In genomic region chr14:52729585-52729924, GRCh38 we compare ENCODE assay signal across 8 cellular contexts. TPM values are rescaled to one million over a fixed set of nuclear protein-coding genes. Genes with fewer than 3 reads are reported as not detected.
DNase-seq lines count a peak whose midpoint lies in the region; ATAC-seq and TF ChIP-seq lines count a peak whose summit lies in the region.

No MANE protein-coding gene starts in this region.

- no peaks in the 10 kb centered on the region for H3K9me3 Mint-ChIP-seq in activated naive CD4-positive, alpha-beta T cell treated with anti-CD3 and anti-CD28 coated beads, Interleukin-2, amount 50 U/mL, for 72 hours

- no peak for ATAC-seq in SK-N-SH treated with all-trans-retinoic acid at 6 μM for 48 hours
- ATAC-seq in activated naive CD4-positive, alpha-beta T cell treated with anti-CD3 and anti-CD28 coated beads, Interleukin-2, amount 50 U/mL, for 72 hours, result no peak

- peak overlapping the region; percentile 64; the same call in 1 of the 2 replicates for H3K4me2 ChIP-seq in SK-N-SH

- POLR2A ChIA-PET in SK-N-SH (lab: Yijun Ruan, JAX), result interaction anchor here (1.0 to 1.4 kb wide), 2 partner anchors 62 to 177 kb away, joined by 3 read pairs; partner anchors contain the start of genes GNPNAT1, GPR137C and TXNDC16

- TF ChIP-seq CTCF in SK-N-SH (IDR thresholded peaks at IDR 0.05), result no peak

- TF ChIP-seq RAD21 in SK-N-SH (IDR thresholded peaks at IDR 0.05; ENCODE audit: low read length), result no peak

- peaks cover 26 to 39% of the 10 kb centered on the region in 2 donors for H3K36me3 Mint-ChIP-seq in activated naive CD4-positive, alpha-beta T cell treated with anti-CD3 and anti-CD28 coated beads, Interleukin-2, amount 50 U/mL, for 72 hours

- H3K9me2 ChIP-seq in SK-N-SH, result no peaks in the 10 kb centered on the region

- H3K9ac ChIP-seq in SK-N-SH (peak overlapping the region; percentile 17; the same call in 1 of the 2 replicates), iPS-18a (ENCODE audit: low read length) (peak overlapping the region; percentile 44), subcutaneous abdominal adipose tissue (ENCODE audit: low read length in 5 of 5) (peak overlapping the region in 2 of 5 donors; percentile 48 to 66)

- CTCF ChIA-PET in SK-N-SH (lab: Yijun Ruan, JAX), result interaction anchor here (0.8 kb wide), 1 partner anchor 221 kb away, joined by 3 read pairs; the partner anchor contains the start of gene FERMT2

- H4K20me1 ChIP-seq in SK-N-SH (ENCODE audit: insufficient read depth), result no peaks in the 10 kb centered on the region

- peaks cover 34 to 45% of the 10 kb centered on the region in 2 experiments for H3K36me3 ChIP-seq in SK-N-SH (replicated peaks in 1 of 2; ENCODE audit: control insufficient read depth in 1 of 2, insufficient read depth in 2 of 2, low read length in 1 of 2)
- H3K36me3 ChIP-seq in iPS-18a (ENCODE audit: control insufficient read depth, low read depth, low read length), result peaks cover 27% of the 10 kb centered on the region
- H3K36me3 ChIP-seq in subcutaneous abdominal adipose tissue (ENCODE audit: control insufficient read depth in 5 of 5, insufficient read depth in 5 of 5, low read length in 5 of 5), result peaks cover 9 to 41% (median 22%) of the 10 kb centered on the region in 5 donors

- H3K4me3 ChIP-seq in SK-N-SH (ENCODE audit: low read depth in 2 of 2, low read length in 1 of 2), result peak overlapping the region; percentile 31 to 91
- peak overlapping the region; percentile 47 for H3K4me3 ChIP-seq in iPS-18a (ENCODE audit: low read length)
- H3K4me3 ChIP-seq in subcutaneous abdominal adipose tissue (ENCODE audit: low read depth in 1 of 5, low read length in 5 of 5), result peak overlapping the region; percentile 38 to 57 (median 50)

- H3K27ac Mint-ChIP-seq in activated naive CD4-positive, alpha-beta T cell treated with anti-CD3 and anti-CD28 coated beads, Interleukin-2, amount 50 U/mL, for 72 hours, result peak overlapping the region; percentile 45 to 96

- no peaks in the 10 kb centered on the region for H3K27me3 ChIP-seq in SK-N-SH (ENCODE audit: insufficient read depth)
- no peaks in the 10 kb centered on the region for H3K27me3 ChIP-seq in iPS-18a (ENCODE audit: control insufficient read depth, insufficient read depth, low read length)
- H3K27me3 ChIP-seq in subcutaneous abdominal adipose tissue (ENCODE audit: control insufficient read depth in 5 of 5, insufficient read depth in 4 of 5, low read length in 5 of 5), result no peaks in the 10 kb centered on the region

- H3K27ac ChIP-seq in SK-N-SH (ENCODE audit: low read depth in 2 of 2, low read length in 1 of 2) (peak overlapping the region; percentile 59 to 67; a peak in 2 of 4 replicates), iPS-18a (ENCODE audit: low read length) (no peak overlapping the region), subcutaneous abdominal adipose tissue (ENCODE audit: low read depth, low read length) (peak overlapping the region; percentile 44)

- TF ChIP-seq EP300 in SK-N-SH (IDR thresholded peaks at IDR 0.05; ENCODE audit: borderline replicate concordance in 1 of 2, low read depth in 1 of 2, low read length in 1 of 2), result no peak

- H2AFZ ChIP-seq in SK-N-SH (ENCODE audit: low read depth), result peak overlapping the region; percentile 86

- peaks cover 44% of the 10 kb centered on the region for H3F3A ChIP-seq in SK-N-SH (replicated peaks; ENCODE audit: insufficient read depth)

- WGBS in SK-N-SH (ENCODE audit: low lambda C conversion rate), result 3% methylated on average over 8 of the region's 8 CpGs

- peaks cover 42% of the 10 kb centered on the region for H3K79me2 ChIP-seq in SK-N-SH (ENCODE audit: insufficient read depth)

- H3K9me3 ChIP-seq in SK-N-SH, result no peaks in the 10 kb centered on the region
- no peaks in the 10 kb centered on the region for H3K9me3 ChIP-seq in iPS-18a (ENCODE audit: control insufficient read depth, low read depth, low read length)
- H3K9me3 ChIP-seq in subcutaneous abdominal adipose tissue (ENCODE audit: control insufficient read depth in 5 of 5, low read length in 5 of 5), result no peaks in the 10 kb centered on the region

- H3K4me1 ChIP-seq in SK-N-SH (ENCODE audit: control insufficient read depth in 1 of 2, insufficient read depth in 2 of 2, low read depth in 1 of 2, low read length in 1 of 2) (no peaks in the 10 kb centered on the region; a peak in 2 of 4 replicates), iPS-18a (ENCODE audit: control insufficient read depth, low read depth, low read length) (peaks cover 5% of the 10 kb centered on the region), subcutaneous abdominal adipose tissue (ENCODE audit: control insufficient read depth in 5 of 5, insufficient read depth in 5 of 5, low read length in 5 of 5) (peaks cover 2 to 13% (median 13%) of the 10 kb centered on the region in 5 donors)

- intact Hi-C loops in posterior cingulate gyrus (cut with DNase I), result loop anchor here (1.0 kb wide), 1 partner anchor 22 kb away; the partner anchor contains the start of gene PSMC6

- DNase-seq in SK-N-SH (no peak), DMS 273 (lab: John Stamatoyannopoulos, UW; ENCODE audit: unreplicated experiment) (no peak), mesenteric fat pad (ENCODE audit: low spot score) (no peak), posterior cingulate gyrus (no peak)
- DNase-seq in activated naive CD4-positive, alpha-beta T cell treated with anti-CD3 and anti-CD28 coated beads, Interleukin-2, amount 50 U/mL, for 72 hours (ENCODE audit: low spot score in 2 of 2), result no peak

TF ChIP-seq in SK-N-SH, 30 proteins besides CTCF, POLR2A, EP300 and RAD21:
- TF ChIP-seq USF1 (IDR thresholded peaks at IDR 0.05; ENCODE audit: borderline replicate concordance, low read depth), result 0 out of 2 replicates have a peak, but pooled peaks have one; percentile 9
- TF ChIP-seq MEF2A (IDR thresholded peaks at IDR 0.05; ENCODE audit: borderline replicate concordance, low read depth), result no peak

TF ChIP-seq in SK-N-SH treated with all-trans-retinoic acid at 6 μM for 48 hours, 23 proteins besides CTCF, POLR2A, EP300 and RAD21 (continues in another document):
- TF ChIP-seq CREB5 (CRISPR knock-in tag; IDR thresholded peaks at IDR 0.05; ENCODE audit: low read depth) (no peak), PATZ1 (CRISPR knock-in tag; IDR thresholded peaks at IDR 0.05; ENCODE audit: borderline replicate concordance) (no peak), OSR1 (CRISPR knock-in tag; IDR thresholded peaks at IDR 0.05) (no peak), TOX (CRISPR knock-in tag; IDR thresholded peaks at IDR 0.05; ENCODE audit: borderline replicate concordance) (no peak), BACH2 (CRISPR knock-in tag; IDR thresholded peaks at IDR 0.05; ENCODE audit: borderline replicate concordance) (no peak), ZFP3 (CRISPR knock-in tag; IDR thresholded peaks at IDR 0.05) (no peak), ZFP30 (CRISPR knock-in tag; IDR thresholded peaks at IDR 0.05) (no peak), CSDC2 (CRISPR knock-in tag; IDR thresholded peaks at IDR 0.05) (no peak), ARNTL (CRISPR knock-in tag; IDR thresholded peaks at IDR 0.05; ENCODE audit: borderline replicate concordance, low read depth) (no peak), ZC3H10 (CRISPR knock-in tag; IDR thresholded peaks at IDR 0.05) (no peak)

RNA-seq across cellular contexts. Expression of gene STYX, which starts 0.4 kb away (rescaled TPM):
- 3.5 and 5.3 TPM in 2 replicates for polyA plus RNA-seq in SK-N-SH (2012; rRNA removed)
- polyA plus RNA-seq in SK-N-SH (2012; cell fraction: cytosol; rRNA removed), result 7.4 and 10.2 TPM in 2 replicates
- 2.0 and 3.1 TPM in 2 replicates for polyA plus RNA-seq in SK-N-SH (2012; cell fraction: nucleus; rRNA removed)
- 10 to 100 TPM; 12.8 to 20.9 TPM for total RNA-seq in activated naive CD4-positive, alpha-beta T cell treated with anti-CD3 and anti-CD28 coated beads, Interleukin-2, amount 50 U/mL, for 72 hours
- total RNA-seq in mesenteric fat pad, result 13.9 TPM

RNA-seq across cellular contexts. Expression of gene PSMC6, which starts 22.6 kb away (rescaled TPM):
- 37.9 and 59.6 TPM in 2 replicates for polyA plus RNA-seq in SK-N-SH (2012; rRNA removed)
- polyA plus RNA-seq in SK-N-SH (2012; cell fraction: cytosol; rRNA removed), result 55.2 and 73.4 TPM in 2 replicates
- 32.1 and 82.3 TPM in 2 replicates for polyA plus RNA-seq in SK-N-SH (2012; cell fraction: nucleus; rRNA removed)
- 100 to 1,000 TPM; 115 to 156 TPM for total RNA-seq in activated naive CD4-positive, alpha-beta T cell treated with anti-CD3 and anti-CD28 coated beads, Interleukin-2, amount 50 U/mL, for 72 hours
- 79.6 TPM for total RNA-seq in mesenteric fat pad

RNA-seq across cellular contexts. Expression of gene ERO1A, which starts 34.2 kb away (rescaled TPM):
- polyA plus RNA-seq in SK-N-SH (2012; rRNA removed), result 19.3 and 24.4 TPM in 2 replicates
- 29.1 and 30.8 TPM in 2 replicates for polyA plus RNA-seq in SK-N-SH (2012; cell fraction: cytosol; rRNA removed)
- 15.4 and 17.7 TPM in 2 replicates for polyA plus RNA-seq in SK-N-SH (2012; cell fraction: nucleus; rRNA removed)
- 100 to 1,000 TPM in 1 of 2 donors, 10 to 100 TPM in 1; 95.7 to 205 TPM for total RNA-seq in activated naive CD4-positive, alpha-beta T cell treated with anti-CD3 and anti-CD28 coated beads, Interleukin-2, amount 50 U/mL, for 72 hours
- total RNA-seq in mesenteric fat pad, result 37.8 TPM
